1 cellular context compared by ENCODE assay signal in genomic region chr9:68704804-68705635, GRCh38.
TF ChIP-seq lines count a peak whose summit lies in the region.

TSS of gene PIP5K1B (plus strand) at chr9:68705240. CDS start at chr9:68822615, 117,375 bp downstream.

TF ChIP-seq in HepG2, 621 proteins besides CTCF, POLR2A, EP300 and RAD21 (continued from another document and continues in another):
- TF ChIP-seq ZGPAT (CRISPR knock-in tag; IDR thresholded peaks at IDR 0.05) (no peak; the same call in 1 of the 2 replicates), ZNF224 (CRISPR knock-in tag; IDR thresholded peaks at IDR 0.05) (no peak), ZNF670 (CRISPR knock-in tag; IDR thresholded peaks at IDR 0.05; ENCODE audit: borderline replicate concordance) (no peak), ZNF883 (CRISPR knock-in tag; IDR thresholded peaks at IDR 0.05; ENCODE audit: not compliant biosample characterization) (peak; percentile 33), ZNF230 (CRISPR knock-in tag; IDR thresholded peaks at IDR 0.05) (no peak), ZNF598 (CRISPR knock-in tag; IDR thresholded peaks at IDR 0.05; ENCODE audit: borderline replicate concordance) (no peak), ZSCAN30 (CRISPR knock-in tag; IDR thresholded peaks at IDR 0.05) (no peak), ZNF790 (CRISPR knock-in tag; IDR thresholded peaks at IDR 0.05; ENCODE audit: borderline replicate concordance) (no peak), RXRB (CRISPR knock-in tag; IDR thresholded peaks at IDR 0.05; ENCODE audit: borderline replicate concordance) (no peak), AGO2 (optimal IDR thresholded peaks at IDR 0.05; ENCODE audit: low read depth, low read length) (peak; percentile 65), ZNF12 (CRISPR knock-in tag; IDR thresholded peaks at IDR 0.05) (no peak), FOXP4 (CRISPR knock-in tag; IDR thresholded peaks at IDR 0.05) (peak; percentile 20; the same call in 1 of the 2 replicates), ZSCAN20 (CRISPR knock-in tag; IDR thresholded peaks at IDR 0.05; ENCODE audit: borderline replicate concordance) (peak; percentile 86; the same call in 1 of the 2 replicates), ETV6 (CRISPR knock-in tag; conservative IDR thresholded peaks at IDR 0.05) (no peak), ZNF33B (CRISPR knock-in tag; IDR thresholded peaks at IDR 0.05) (no peak), HDAC6 (IDR thresholded peaks at IDR 0.05; ENCODE audit: low read depth, low read length) (no peak), DRAP1 (CRISPR knock-in tag; IDR thresholded peaks at IDR 0.05) (no peak), ZNF567 (CRISPR knock-in tag; IDR thresholded peaks at IDR 0.05; ENCODE audit: borderline replicate concordance) (0 out of 2 replicates have a peak, but pooled peaks have one; percentile 11), ZNF180 (CRISPR knock-in tag; IDR thresholded peaks at IDR 0.05; ENCODE audit: borderline replicate concordance, low read depth) (no peak), ARNT2 (CRISPR knock-in tag; IDR thresholded peaks at IDR 0.05; ENCODE audit: low read depth) (0 out of 2 replicates have a peak, but pooled peaks have one; percentile 32), ATF7-NPFF (CRISPR knock-in tag; IDR thresholded peaks at IDR 0.05; ENCODE audit: low read depth) (peak; percentile 74; the same call in 1 of the 2 replicates), HOXA3 (CRISPR knock-in tag; IDR thresholded peaks at IDR 0.05) (0 out of 2 replicates have a peak, but pooled peaks have one; percentile 52), TBL1XR1 (IDR thresholded peaks at IDR 0.05; ENCODE audit: borderline replicate concordance, low read length, partially characterized antibody) (no peak), GLI4 (CRISPR knock-in tag; IDR thresholded peaks at IDR 0.05; ENCODE audit: borderline replicate concordance) (no peak), BHLHE40 (IDR thresholded peaks at IDR 0.05; ENCODE audit: low read length) (no peak), ZNF530 (CRISPR knock-in tag; IDR thresholded peaks at IDR 0.05; ENCODE audit: low read depth) (no peak), ZNF75D (CRISPR knock-in tag; IDR thresholded peaks at IDR 0.05; ENCODE audit: borderline replicate concordance) (no peak), ADNP (CRISPR knock-in tag; IDR thresholded peaks at IDR 0.05) (no peak), GABPB1 (CRISPR knock-in tag; IDR thresholded peaks at IDR 0.05) (peak; percentile 61; the same call in 1 of the 2 replicates), MTA1 (CRISPR knock-in tag; IDR thresholded peaks at IDR 0.05; ENCODE audit: borderline replicate concordance) (peak; percentile 83; the same call in 1 of the 2 replicates), ZNF343 (CRISPR knock-in tag; IDR thresholded peaks at IDR 0.05) (peak; percentile 9; the same call in 1 of the 2 replicates), ZNF557 (CRISPR knock-in tag; IDR thresholded peaks at IDR 0.05) (no peak), ZNF30 (CRISPR knock-in tag; IDR thresholded peaks at IDR 0.05) (no peak), ZBTB38 (CRISPR knock-in tag; IDR thresholded peaks at IDR 0.05) (0 out of 2 replicates have a peak, but pooled peaks have one; percentile 5), ZNF776 (CRISPR knock-in tag; IDR thresholded peaks at IDR 0.05) (no peak), ONECUT2 (CRISPR knock-in tag; IDR thresholded peaks at IDR 0.05) (no peak), NCOA1 (CRISPR knock-in tag; IDR thresholded peaks at IDR 0.05) (no peak), ARHGAP35 (CRISPR knock-in tag; IDR thresholded peaks at IDR 0.05; ENCODE audit: borderline replicate concordance) (no peak), ARID3A (IDR thresholded peaks at IDR 0.05; ENCODE audit: low read depth, low read length) (no peak), KDM2A (CRISPR knock-in tag; IDR thresholded peaks at IDR 0.05; ENCODE audit: borderline replicate concordance, low read depth) (peak; percentile 63; the same call in 1 of the 2 replicates), JUNB (CRISPR knock-in tag; IDR thresholded peaks at IDR 0.05; ENCODE audit: borderline replicate concordance) (no peak), NFYB (CRISPR knock-in tag; IDR thresholded peaks at IDR 0.05) (no peak), HNF1B (CRISPR knock-in tag; IDR thresholded peaks at IDR 0.05) (no peak; the same call in 1 of the 2 replicates), MXD3 (CRISPR knock-in tag; IDR thresholded peaks at IDR 0.05) (peak; percentile 43; the same call in 1 of the 2 replicates), JDP2 (CRISPR knock-in tag; IDR thresholded peaks at IDR 0.05; ENCODE audit: borderline replicate concordance) (no peak), MTF1 (CRISPR knock-in tag; IDR thresholded peaks at IDR 0.05) (0 out of 2 replicates have a peak, but pooled peaks have one; percentile 15), CHCHD3 (CRISPR knock-in tag; IDR thresholded peaks at IDR 0.05) (no peak; the same call in 1 of the 2 replicates), SRSF9 (IDR thresholded peaks at IDR 0.05; ENCODE audit: borderline replicate concordance, insufficient read depth, low read depth, low read length, poor library complexity, severe bottlenecking) (no peak), CBX1 (IDR thresholded peaks at IDR 0.05; ENCODE audit: low read depth) (no peak), FLYWCH1 (CRISPR knock-in tag; IDR thresholded peaks at IDR 0.05) (no peak), FOXJ3 (CRISPR knock-in tag; IDR thresholded peaks at IDR 0.05; ENCODE audit: borderline replicate concordance) (peak; percentile 37; the same call in 1 of the 2 replicates), CSRNP1 (CRISPR knock-in tag; IDR thresholded peaks at IDR 0.05) (peak; percentile 88), ZNF432 (CRISPR knock-in tag; IDR thresholded peaks at IDR 0.05; ENCODE audit: borderline replicate concordance) (no peak), ZIK1 (CRISPR knock-in tag; IDR thresholded peaks at IDR 0.05; ENCODE audit: borderline replicate concordance, low read depth) (no peak), TCF7L2 (IDR thresholded peaks at IDR 0.05; ENCODE audit: low read depth, low read length) (no peak)
- TF ChIP-seq, protein P1, sequence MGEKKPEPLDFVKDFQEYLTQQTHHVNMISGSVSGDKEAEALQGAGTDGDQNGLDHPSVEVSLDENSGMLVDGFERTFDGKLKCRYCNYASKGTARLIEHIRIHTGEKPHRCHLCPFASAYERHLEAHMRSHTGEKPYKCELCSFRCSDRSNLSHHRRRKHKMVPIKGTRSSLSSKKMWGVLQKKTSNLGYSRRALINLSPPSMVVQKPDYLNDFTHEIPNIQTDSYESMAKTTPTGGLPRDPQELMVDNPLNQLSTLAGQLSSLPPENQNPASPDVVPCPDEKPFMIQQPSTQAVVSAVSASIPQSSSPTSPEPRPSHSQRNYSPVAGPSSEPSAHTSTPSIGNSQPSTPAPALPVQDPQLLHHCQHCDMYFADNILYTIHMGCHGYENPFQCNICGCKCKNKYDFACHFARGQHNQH (CRISPR knock-in tag; IDR thresholded peaks at IDR 0.05): no peak
- TF ChIP-seq, protein P2, sequence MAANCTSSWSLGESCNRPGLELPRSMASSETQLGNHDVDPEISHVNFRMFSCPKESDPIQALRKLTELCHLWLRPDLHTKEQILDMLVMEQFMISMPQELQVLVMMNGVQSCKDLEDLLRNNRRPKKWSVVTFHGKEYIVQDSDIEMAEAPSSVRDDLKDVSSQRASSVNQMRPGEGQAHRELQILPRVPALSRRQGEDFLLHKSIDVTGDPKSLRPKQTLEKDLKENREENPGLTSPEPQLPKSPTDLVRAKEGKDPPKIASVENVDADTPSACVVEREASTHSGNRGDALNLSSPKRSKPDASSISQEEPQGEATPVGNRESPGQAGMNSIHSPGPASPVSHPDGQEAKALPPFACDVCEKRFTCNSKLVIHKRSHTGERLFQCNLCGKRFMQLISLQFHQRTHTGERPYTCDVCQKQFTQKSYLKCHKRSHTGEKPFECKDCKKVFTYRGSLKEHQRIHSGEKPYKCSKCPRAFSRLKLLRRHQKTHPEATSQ (CRISPR knock-in tag; IDR thresholded peaks at IDR 0.05; ENCODE audit: borderline replicate concordance): no peak; the same call in 1 of the 2 replicates
- TF ChIP-seq, protein P3, sequence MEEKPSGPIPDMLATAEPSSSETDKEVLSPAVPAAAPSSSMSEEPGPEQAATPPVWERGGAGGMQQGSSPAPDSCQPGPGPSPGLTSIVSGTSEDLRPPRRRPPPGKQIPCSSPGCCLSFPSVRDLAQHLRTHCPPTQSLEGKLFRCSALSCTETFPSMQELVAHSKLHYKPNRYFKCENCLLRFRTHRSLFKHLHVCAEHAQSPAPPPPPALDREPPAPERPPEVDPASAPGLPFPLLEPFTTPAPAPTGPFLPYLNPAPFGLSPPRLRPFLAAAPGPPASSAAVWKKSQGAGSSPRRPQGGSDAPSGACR (CRISPR knock-in tag; IDR thresholded peaks at IDR 0.05): no peak
- TF ChIP-seq, protein P4, sequence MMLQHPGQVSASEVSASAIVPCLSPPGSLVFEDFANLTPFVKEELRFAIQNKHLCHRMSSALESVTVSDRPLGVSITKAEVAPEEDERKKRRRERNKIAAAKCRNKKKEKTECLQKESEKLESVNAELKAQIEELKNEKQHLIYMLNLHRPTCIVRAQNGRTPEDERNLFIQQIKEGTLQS (CRISPR knock-in tag; IDR thresholded peaks at IDR 0.05): no peak
